Comparison of ENCODE assay signal across 17 cellular contexts in genomic region chr9:87657893-87658292, GRCh38.
A peak's percentile ranks its signal among the peaks of the same experiment; 100 is the strongest.
DNase-seq lines count a peak whose midpoint lies in the region; ATAC-seq and TF ChIP-seq lines count a peak whose summit lies in the region.
"Had no signal": no experiment of that assay in that cellular context is flagged by ENCODE, and none has a peak within 500 bp of the region (broad histone marks: within the 10 kb centered on the region; RNA-seq: fewer than 3 reads in every experiment).

No MANE protein-coding gene starts in this region.

- no peaks in the 10 kb centered on the region for H3K4me1 ChIP-seq in H9 (ENCODE audit: insufficient read depth, low read length)
- H3K4me1 ChIP-seq in neuronal stem cell (ENCODE audit: control insufficient read depth in 2 of 2, insufficient read depth in 1 of 2, low read depth in 1 of 2, low read length in 2 of 2), result peaks cover 0 to 3% of the 10 kb centered on the region in 2 donors

- WGBS in H9 (ENCODE audit: extremely low coverage, insufficient read length, low lambda C conversion rate), result no CpG with 5 or more reads among the region's 16 CpGs
- no CpG with 5 or more reads among the region's 16 CpGs for WGBS in neuronal stem cell (ENCODE audit: extremely low coverage in 2 of 2, insufficient read length in 2 of 2, insufficient replicate concordance in 1 of 2), 2 donors

- H4K5ac ChIP-seq in H9 (ENCODE audit: insufficient read length, low read depth, low read length), result no peak overlapping the region

- H3K79me2 ChIP-seq in H9 (ENCODE audit: insufficient read depth, low read length), result no peaks in the 10 kb centered on the region

- H3K79me1 ChIP-seq in H9 (ENCODE audit: insufficient read depth, low read depth, low read length, poor library complexity, severe bottlenecking) (no peaks in the 10 kb centered on the region), neuronal stem cell (ENCODE audit: low read depth, low read length) (no peaks in the 10 kb centered on the region)

- H3K27ac ChIP-seq in H9 (ENCODE audit: insufficient read length, low read depth, low read length) (no peak overlapping the region), neuronal stem cell (replicated peaks; ENCODE audit: low read length) (no peak overlapping the region)
- H3K27ac ChIP-seq: GM23248 had no signal

- H3K4me2 ChIP-seq in H9 (ENCODE audit: insufficient read depth, insufficient read length, low read length), result no peak overlapping the region
- no peak overlapping the region for H3K4me2 ChIP-seq in neuronal stem cell (ENCODE audit: insufficient read depth, low read length, poor library complexity, severe bottlenecking)
- H3K4me2 ChIP-seq: A549 had no signal

- H3K4ac ChIP-seq in H9 (ENCODE audit: low read depth, low read length), result no peak overlapping the region
- no peak overlapping the region for H3K4ac ChIP-seq in neuronal stem cell (ENCODE audit: low read length)

- peak overlapping the region in 2 of 3 experiments; percentile 6 to 75; a peak in 2 of 7 replicates for H3K27ac Mint-ChIP-seq in H9
- peak overlapping the region; percentile 74 for H3K27ac Mint-ChIP-seq in dendritic cell treated with granulocyte-macrophage colony-stimulating factor and Interleukin-4, amounts not matched to agents 40 ng/mL and 50 ng/mL, for 4 days
- H3K27ac Mint-ChIP-seq: CD8-positive, alpha-beta T cell had no signal

- H2BK12ac ChIP-seq in H9 (ENCODE audit: insufficient read length, low read depth, low read length) (no peak overlapping the region), neuronal stem cell (ENCODE audit: low read length) (no peak overlapping the region)

- no peaks in the 10 kb centered on the region for H4K20me1 ChIP-seq in H9 (ENCODE audit: control insufficient read depth, insufficient read depth, insufficient read length)

- ATAC-seq in GM21737 (IDR thresholded peaks at IDR 0.05; ENCODE audit: unreplicated experiment) (no peak), GM19023 (IDR thresholded peaks at IDR 0.05; ENCODE audit: unreplicated experiment) (no peak)
- ATAC-seq: A549; CD8-positive, alpha-beta T cell had no signal

- H4K91ac ChIP-seq in H9 (ENCODE audit: insufficient read length, low read depth, low read length) (no peak overlapping the region), neuronal stem cell (ENCODE audit: low read depth, low read length, poor library complexity) (no peak overlapping the region)

- H2BK5ac ChIP-seq in H9 (ENCODE audit: insufficient read length, low read length) (no peak overlapping the region), neuronal stem cell (ENCODE audit: low read length) (no peak overlapping the region)

- peaks cover 45 to 61% (median 60%) of the 10 kb centered on the region in 3 experiments; a peak in 6 of 7 replicates for H3K36me3 Mint-ChIP-seq in H9 (ENCODE audit: insufficient read depth in 1 of 3, low read depth in 3 of 3)
- H3K36me3 Mint-ChIP-seq in dendritic cell treated with granulocyte-macrophage colony-stimulating factor and Interleukin-4, amounts not matched to agents 40 ng/mL and 50 ng/mL, for 4 days (ENCODE audit: low read depth), result peaks cover 82% of the 10 kb centered on the region
- H3K36me3 Mint-ChIP-seq: CD8-positive, alpha-beta T cell; IgD-negative memory B cell had no signal

- H3K18ac ChIP-seq in H9 (ENCODE audit: insufficient read length, low read depth, low read length) (no peak overlapping the region), neuronal stem cell (ENCODE audit: low read length) (no peak overlapping the region)

- no peak overlapping the region for H3K9ac ChIP-seq in H9 (ENCODE audit: extremely low read depth, insufficient read length, low read length)
- H3K9ac ChIP-seq in neuronal stem cell (ENCODE audit: low read depth, low read length, poor library complexity), result no peak overlapping the region
- H3K9ac ChIP-seq: GM23248 had no signal

- H2AK5ac ChIP-seq in H9 (ENCODE audit: insufficient read length, low read length), result no peak overlapping the region
- no peak overlapping the region for H2AK5ac ChIP-seq in neuronal stem cell (ENCODE audit: low read depth, low read length)

- H4K8ac ChIP-seq in H9 (replicated peaks; ENCODE audit: insufficient read length, low read depth, low read length) (no peak overlapping the region), neuronal stem cell (ENCODE audit: low read depth, low read length) (no peak overlapping the region)

- H2BK15ac ChIP-seq in H9 (ENCODE audit: low read depth, low read length), result no peak overlapping the region
- no peak overlapping the region for H2BK15ac ChIP-seq in neuronal stem cell (ENCODE audit: low read length)

- H3K23me2 ChIP-seq in H9 (ENCODE audit: insufficient read length, low read depth, low read length, poor library complexity, severe bottlenecking), result no peaks in the 10 kb centered on the region

- H3K36me3 ChIP-seq in neuronal stem cell (replicated peaks in 1 of 2; ENCODE audit: control insufficient read depth in 2 of 2, insufficient read depth in 2 of 2, low read length in 2 of 2), result peaks cover 19 to 75% of the 10 kb centered on the region in 2 donors

- no peak overlapping the region for H3K23ac ChIP-seq in H9 (ENCODE audit: insufficient read length, low read depth, low read length)
- H3K23ac ChIP-seq in neuronal stem cell (ENCODE audit: low read depth, low read length, poor library complexity), result peak overlapping the region; percentile 52

- H2BK20ac ChIP-seq in H9 (ENCODE audit: low read depth, low read length, poor library complexity, severe bottlenecking), result no peak overlapping the region

- no peak overlapping the region for H3K4me3 Mint-ChIP-seq in H9
- H3K4me3 Mint-ChIP-seq in dendritic cell treated with granulocyte-macrophage colony-stimulating factor and Interleukin-4, amounts not matched to agents 40 ng/mL and 50 ng/mL, for 4 days, result no peak overlapping the region
- H3K4me3 Mint-ChIP-seq: CD14-positive monocyte; CD8-positive, alpha-beta T cell; IgD-negative memory B cell had no signal

- no peak overlapping the region for H3K4me3 ChIP-seq in neuronal stem cell (ENCODE audit: low read length in 2 of 2)
- H3K4me3 ChIP-seq: A549, GM23248 had no signal

- no peaks in the 10 kb centered on the region for H3K27me3 ChIP-seq in H9 (ENCODE audit: insufficient read depth, low read length)
- H3K27me3 ChIP-seq in neuronal stem cell (ENCODE audit: control insufficient read depth in 3 of 3, insufficient read depth in 3 of 3, low read depth in 1 of 3, low read length in 3 of 3), result no peaks in the 10 kb centered on the region

- intact Hi-C loops in dendritic cell treated with granulocyte-macrophage colony-stimulating factor and Interleukin-4, amounts not matched to agents 40 ng/mL and 50 ng/mL, for 4 days (cut with micrococcal nuclease), result no loop called here

- H2AFZ ChIP-seq in H9 (ENCODE audit: low read length), result no peak overlapping the region
- no peak overlapping the region for H2AFZ ChIP-seq in neuronal stem cell (ENCODE audit: low read length)
- H2AFZ ChIP-seq: GM23248 had no signal

- H3K9me3 ChIP-seq in H9 (ENCODE audit: control insufficient read depth, low read depth, low read length), result no peaks in the 10 kb centered on the region
- peaks cover 0 to 3% of the 10 kb centered on the region in 2 donors for H3K9me3 ChIP-seq in neuronal stem cell (replicated peaks in 1 of 2; ENCODE audit: control insufficient read depth in 2 of 2, insufficient read depth in 1 of 2, low read depth in 1 of 2, low read length in 2 of 2)
- H3K9me3 ChIP-seq: A549 had no signal

- TF ChIP-seq CTCF in H9 (conservative IDR thresholded peaks at IDR 0.05), result no peak

- DNase-seq in H9 (peak; percentile 25), neuronal stem cell (ENCODE audit: low spot score) (no peak), RPMI8226 (no peak), NCI-H2081 treated with DMSO at 0.1 percent for 48 hours (lab: John Stamatoyannopoulos, UW) (no peak)
- DNase-seq: CD8-positive, alpha-beta T cell; COR-L47; DMS153; DMS79 treated with DMSO at 0.1 percent for 48 hours; GDM1; GM23248; H7 had no signal

- H3K14ac ChIP-seq in H9 (ENCODE audit: insufficient read depth, low read length) (no peak overlapping the region), neuronal stem cell (ENCODE audit: low read length) (peak overlapping the region; percentile 76)

- no peaks in the 10 kb centered on the region for H3K27me3 Mint-ChIP-seq in H9 (ENCODE audit: low read depth)
- no peaks in the 10 kb centered on the region for H3K27me3 Mint-ChIP-seq in dendritic cell treated with granulocyte-macrophage colony-stimulating factor and Interleukin-4, amounts not matched to agents 40 ng/mL and 50 ng/mL, for 4 days
- H3K27me3 Mint-ChIP-seq: IgD-negative memory B cell had no signal

- no peak overlapping the region for H2BK120ac ChIP-seq in H9 (ENCODE audit: low read depth, low read length, poor library complexity, severe bottlenecking)
- H2BK120ac ChIP-seq in neuronal stem cell (ENCODE audit: low read depth, low read length), result no peak overlapping the region

- H3T11ph ChIP-seq in H9 (ENCODE audit: low read length), result no peak overlapping the region

- peaks cover 25 to 28% of the 10 kb centered on the region in 2 experiments for H3K4me1 Mint-ChIP-seq in H9
- peaks cover 78% of the 10 kb centered on the region for H3K4me1 Mint-ChIP-seq in dendritic cell treated with granulocyte-macrophage colony-stimulating factor and Interleukin-4, amounts not matched to agents 40 ng/mL and 50 ng/mL, for 4 days (ENCODE audit: low read depth)

- no peak overlapping the region for H3K56ac ChIP-seq in H9 (ENCODE audit: insufficient read length, low read depth, low read length)

- no peaks in the 10 kb centered on the region for H3K9me3 Mint-ChIP-seq in H9
- H3K9me3 Mint-ChIP-seq in dendritic cell treated with granulocyte-macrophage colony-stimulating factor and Interleukin-4, amounts not matched to agents 40 ng/mL and 50 ng/mL, for 4 days, result no peaks in the 10 kb centered on the region
- H3K9me3 Mint-ChIP-seq: CD8-positive, alpha-beta T cell had no signal
